ENCODE assay signal across 26 cellular contexts in genomic region chr7:24404315-24404714, GRCh38.
DNase-seq lines count a peak whose midpoint lies in the region; ATAC-seq, FAIRE-seq and TF ChIP-seq lines count a peak whose summit lies in the region.
"Had no signal": no experiment of that assay in that cellular context is flagged by ENCODE, and none has a peak within 500 bp of the region (broad histone marks: within the 10 kb centered on the region; RNA-seq: fewer than 3 reads in every experiment).

No MANE protein-coding gene starts in this region.

- TF ChIP-seq POLR2A in H1 (IDR thresholded peaks at IDR 0.05; ENCODE audit: control extremely low read depth in 1 of 2, low read depth in 2 of 2, low read length in 2 of 2) (no peak), spleen (IDR thresholded peaks at IDR 0.05) (no peak)

- no peak overlapping the region for H2BK15ac ChIP-seq in H1 (ENCODE audit: low read length)

- H2BK120ac ChIP-seq in H1 (replicated peaks; ENCODE audit: low read depth, low read length), result no peak overlapping the region

- no peak for TF ChIP-seq CTCF in H1 (IDR thresholded peaks at IDR 0.05; ENCODE audit: control extremely low read depth in 1 of 3, insufficient read depth in 1 of 3, low read depth in 1 of 3, low read length in 3 of 3)
- no peak for TF ChIP-seq CTCF in spleen (IDR thresholded peaks at IDR 0.05 in 8 of 11, conservative IDR thresholded peaks at IDR 0.05 in 3 of 11)
- no peak for TF ChIP-seq CTCF in natural killer cell (IDR thresholded peaks at IDR 0.05)
- no peak for TF ChIP-seq CTCF in HFFc6 (IDR thresholded peaks at IDR 0.05)

- peaks cover 5 to 37% of the 10 kb centered on the region in 2 experiments; a peak in 3 of 4 replicates for H3K79me2 ChIP-seq in H1 (ENCODE audit: control insufficient read depth in 1 of 2, insufficient read depth in 2 of 2, low read length in 2 of 2)

- no peak for ATAC-seq in natural killer cell
- ATAC-seq: GM12878 had no signal

- H3K4me2 ChIP-seq in H1 (ENCODE audit: insufficient read depth in 1 of 2, low read depth in 2 of 2, low read length in 2 of 2), result peak overlapping the region in 1 of 2 experiments; percentile 51; a peak in 2 of 4 replicates
- H3K4me2 ChIP-seq: BLaER1 had no signal

- H2AFZ ChIP-seq in H1 (ENCODE audit: low read length), result no peak overlapping the region

- H3K9ac ChIP-seq in HUES64 (ENCODE audit: low read depth, low read length) (no peak overlapping the region), H1 (replicated peaks in 1 of 4; ENCODE audit: extremely low read depth in 1 of 4, low read depth in 3 of 4, low read length in 3 of 4) (no peak overlapping the region)
- H3K9ac ChIP-seq: BLaER1 had no signal

- H3K36me3 Mint-ChIP-seq in natural killer cell (no peaks in the 10 kb centered on the region), HFFc6 (ENCODE audit: low read depth) (no peaks in the 10 kb centered on the region)
- H3K36me3 Mint-ChIP-seq: CD14-positive monocyte; CD4-positive, alpha-beta memory T cell; CD4-positive, CD25-positive, alpha-beta regulatory T cell; CD8-positive, alpha-beta memory T cell had no signal

- CTCF ChIA-PET in H1 (lab: Charles Lee; ENCODE audit: partially characterized antibody), result interaction anchor here (1.1 kb wide), 1 partner anchor 9 kb away, joined by 3 read pairs; no protein-coding TSS in a partner anchor

- H2BK12ac ChIP-seq in H1 (ENCODE audit: low read depth, low read length), result no peak overlapping the region

- H3K27ac Mint-ChIP-seq in natural killer cell (no peak overlapping the region), HFFc6 (no peak overlapping the region)
- H3K27ac Mint-ChIP-seq: CD14-positive monocyte; CD4-positive, alpha-beta memory T cell; CD4-positive, CD25-positive, alpha-beta regulatory T cell had no signal

- TF ChIP-seq EP300 in H1 (IDR thresholded peaks at IDR 0.05; ENCODE audit: borderline replicate concordance in 1 of 2, low read depth in 2 of 2, low read length in 2 of 2), result no peak

- no peak overlapping the region for H3K18ac ChIP-seq in H1 (ENCODE audit: extremely low read depth, low read length)

- peaks cover 4 to 8% of the 10 kb centered on the region in 2 experiments for H4K20me1 ChIP-seq in H1 (replicated peaks in 1 of 2; ENCODE audit: control insufficient read depth in 1 of 2, insufficient read depth in 2 of 2, low read length in 2 of 2)
- H4K20me1 ChIP-seq: BLaER1 had no signal

- no peak for TF ChIP-seq RAD21 in H1 (IDR thresholded peaks at IDR 0.05 in 1 of 2, conservative IDR thresholded peaks at IDR 0.05 in 1 of 2; ENCODE audit: low read depth in 2 of 2, low read length in 2 of 2)

- no peak overlapping the region for H4K8ac ChIP-seq in H1 (ENCODE audit: extremely low read depth, insufficient read depth, low read length)

- H4K5ac ChIP-seq in H1 (ENCODE audit: insufficient read length, low read depth, low read length), result no peak overlapping the region

- H3K14ac ChIP-seq in H1 (ENCODE audit: insufficient read length), result no peak overlapping the region

- no peak overlapping the region for H4K91ac ChIP-seq in H1 (replicated peaks; ENCODE audit: insufficient read length, low read length)

- DNase-seq in H1 (ENCODE audit: low read depth in 1 of 2, low spot score in 2 of 2), result no peak
- DNase-seq in spleen, result no peak
- no peak for DNase-seq in natural killer cell
- DNase-seq in HFFc6, result no peak
- DNase-seq: 8988T; ACHN; BE2C; C1 segment of cervical spinal cord; CD4-positive, alpha-beta memory T cell; CD4-positive, CD25-positive, alpha-beta regulatory T cell; CD8-positive, alpha-beta memory T cell; COR-L47; DMS 273 treated with DMSO at 0.1 percent for 48 hours; DMS153; DMS53; DMS79; DND-41; EL; GDM1 had no signal

- no peak overlapping the region for H2AK5ac ChIP-seq in H1 (ENCODE audit: low read depth, low read length)

- no peak overlapping the region for H3K23ac ChIP-seq in H1 (ENCODE audit: insufficient read length)

- peaks cover 3% of the 10 kb centered on the region; the same call in 1 of the 2 replicates for H3K23me2 ChIP-seq in H1 (ENCODE audit: low read depth, low read length)

- H3K27me3 ChIP-seq in HUES64 (ENCODE audit: insufficient read depth, low read length) (no peaks in the 10 kb centered on the region), H1 (replicated peaks in 1 of 4; ENCODE audit: control insufficient read depth in 3 of 4, extremely low read depth in 1 of 4, insufficient read depth in 3 of 4, low read length in 3 of 4) (no peaks in the 10 kb centered on the region), spleen (replicated peaks in 1 of 7) (no peaks in the 10 kb centered on the region)
- H3K27me3 ChIP-seq: BLaER1 had no signal

- intact Hi-C loops in spleen (cut with DNase I; ENCODE audit: low total_unique reads), result loop anchor here (10.0 kb wide), 1 partner anchor 260 kb away; no protein-coding TSS in a partner anchor
- intact Hi-C loops in natural killer cell (cut with micrococcal nuclease), result no loop called here

- H3K27ac ChIP-seq in HUES64 (ENCODE audit: low read depth, low read length), result peak overlapping the region; percentile 12; the same call in 1 of the 2 replicates
- no peak overlapping the region for H3K27ac ChIP-seq in H1 (ENCODE audit: low read depth, low read length)
- no peak overlapping the region for H3K27ac ChIP-seq in spleen
- H3K27ac ChIP-seq: BLaER1 had no signal

- H3K4me3 Mint-ChIP-seq in natural killer cell (no peak overlapping the region), HFFc6 (no peak overlapping the region)
- H3K4me3 Mint-ChIP-seq: CD14-positive monocyte; CD4-positive, alpha-beta memory T cell; CD4-positive, CD25-positive, alpha-beta regulatory T cell; CD8-positive, alpha-beta memory T cell had no signal

- H3K4me1 Mint-ChIP-seq in natural killer cell (peaks cover 18 to 19% of the 10 kb centered on the region in 2 donors), HFFc6 (ENCODE audit: low read depth) (no peaks in the 10 kb centered on the region)
- H3K4me1 Mint-ChIP-seq: CD14-positive monocyte had no signal

- H2BK5ac ChIP-seq in H1 (ENCODE audit: low read depth, low read length), result no peak overlapping the region

- H3K27me3 Mint-ChIP-seq in natural killer cell (ENCODE audit: low read depth in 2 of 2) (peaks cover 0 to 7% of the 10 kb centered on the region in 2 donors), HFFc6 (ENCODE audit: insufficient read depth) (peaks cover 12% of the 10 kb centered on the region)

- WGBS in HUES64, result 94% methylated on average over 6 of the region's 6 CpGs
- 93% methylated on average over 6 of the region's 6 CpGs; no CpG with 5 or more reads in 1 of the 2 experiments for whole genome bisulfite sequencing in H1 (ENCODE audit: extremely low coverage in 1 of 2, insufficient coverage in 1 of 2, insufficient read length in 1 of 2, insufficient replicate concordance in 2 of 2, low coverage in 1 of 2, low lambda C conversion rate in 2 of 2, missing lambda C conversion rate in 1 of 2), 2 experiments
- WGBS in spleen, 5 donors, result 91 to 94% (median 94%) methylated on average over 6 of the region's 6 CpGs

- H3K4me1 ChIP-seq in HUES64 (ENCODE audit: insufficient read depth, low read length) (peaks cover 38% of the 10 kb centered on the region), H1 (replicated peaks in 1 of 4; ENCODE audit: control insufficient read depth in 3 of 4, insufficient read depth in 4 of 4, low read length in 3 of 4) (peaks cover 3 to 28% (median 21%) of the 10 kb centered on the region in 4 experiments; a peak in 6 of 7 replicates), spleen (no peaks in the 10 kb centered on the region)
- H3K4me1 ChIP-seq: BE2C had no signal

- H3K79me1 ChIP-seq in H1 (ENCODE audit: low read depth, low read length), result 0 out of 2 replicates have a peak, but pooled peaks cover 3% of the 10 kb centered on the region

- H3K36me3 ChIP-seq in HUES64 (ENCODE audit: insufficient read depth, low read length) (peaks cover 49% of the 10 kb centered on the region), H1 (ENCODE audit: control insufficient read depth in 2 of 4, insufficient read depth in 4 of 4, low read length in 3 of 4) (peaks cover 2 to 64% (median 26%) of the 10 kb centered on the region in 4 experiments; a peak in 5 of 8 replicates), spleen (no peaks in the 10 kb centered on the region)
- H3K36me3 ChIP-seq: BE2C, BLaER1 had no signal

- H3K4me3 ChIP-seq in HUES64 (ENCODE audit: low read length) (no peak overlapping the region), H1 (ENCODE audit: extremely low read depth in 1 of 4, insufficient read depth in 2 of 4, low read depth in 3 of 4, low read length in 4 of 4) (0 out of 8 replicates have a peak overlapping the region, but pooled peaks of 1 of the 4 experiments have one; percentile 66), spleen (no peak overlapping the region)
- H3K4me3 ChIP-seq: BLaER1, GM12878 had no signal

- FAIRE-seq in H1 (lab: Jason Lieb, UNC), result no peak
- FAIRE-seq: A204.1, GM12878, GM12892, GM18507 had no signal

- H3K4ac ChIP-seq in H1 (replicated peaks; ENCODE audit: insufficient read length, low read depth, low read length), result no peak overlapping the region

- no peak overlapping the region for H2BK20ac ChIP-seq in H1 (ENCODE audit: low read length)

- POLR2A ChIA-PET in H1 (lab: Charles Lee; ENCODE audit: partially characterized antibody), result interaction anchor here (0.6 to 7.2 kb wide), 4 partner anchors 9 to 39 kb away, joined by 3 to 50 read pairs (median 4); no protein-coding TSS in a partner anchor

- H3K56ac ChIP-seq in H1 (replicated peaks; ENCODE audit: insufficient read length, low read depth, low read length), result no peak overlapping the region

- no peaks in the 10 kb centered on the region for H3K9me3 Mint-ChIP-seq in natural killer cell
- H3K9me3 Mint-ChIP-seq in HFFc6, result no peaks in the 10 kb centered on the region
- H3K9me3 Mint-ChIP-seq: CD14-positive monocyte; CD4-positive, alpha-beta memory T cell; CD8-positive, alpha-beta memory T cell had no signal

- no peaks in the 10 kb centered on the region for H3K9me3 ChIP-seq in HUES64 (ENCODE audit: insufficient read depth, low read depth, low read length)
- H3K9me3 ChIP-seq in H1 (ENCODE audit: insufficient read depth in 2 of 2, low read depth in 1 of 2, low read length in 1 of 2), result peaks cover 0 to 5% of the 10 kb centered on the region in 2 experiments; a peak in 1 of 4 replicates
- H3K9me3 ChIP-seq in spleen, result no peaks in the 10 kb centered on the region
- H3K9me3 ChIP-seq: BE2C, BLaER1 had no signal

TF ChIP-seq in H1, 55 proteins besides CTCF, POLR2A, EP300 and RAD21:
- TF ChIP-seq TAF1 (IDR thresholded peaks at IDR 0.05; ENCODE audit: low read depth, low read length) (no peak), CHD2 (IDR thresholded peaks at IDR 0.05; ENCODE audit: low read length) (no peak), TEAD4 (IDR thresholded peaks at IDR 0.05; ENCODE audit: low read depth, low read length) (no peak), SRF (IDR thresholded peaks at IDR 0.05; ENCODE audit: low read depth, low read length) (no peak), CHD1 (IDR thresholded peaks at IDR 0.05; ENCODE audit: low read depth, low read length) (no peak), POLR2AphosphoS5 (IDR thresholded peaks at IDR 0.05; ENCODE audit: low read depth, low read length) (peak; percentile 80; the same call in 1 of the 2 replicates)
